In genomic region chr3:78812166-78812565, GRCh38 we compare ENCODE assay signal across 23 cellular contexts.
DNase-seq lines count a peak whose midpoint lies in the region; ATAC-seq and TF ChIP-seq lines count a peak whose summit lies in the region.
"Had no signal": no experiment of that assay in that cellular context is flagged by ENCODE, and none has a peak within 500 bp of the region (broad histone marks: within the 10 kb centered on the region; RNA-seq: fewer than 3 reads in every experiment).

No MANE protein-coding gene starts in this region.

- no peak overlapping the region for H2AK5ac ChIP-seq in H9 (ENCODE audit: insufficient read length, low read length)

- H2BK120ac ChIP-seq in H9 (ENCODE audit: low read depth, low read length, poor library complexity, severe bottlenecking): no peak overlapping the region

- H3K9me3 ChIP-seq in H9 (ENCODE audit: control insufficient read depth, low read depth, low read length): no peaks in the 10 kb centered on the region
- H3K9me3 ChIP-seq: Caco-2, Peyer's patch had no signal

- H3K27me3 Mint-ChIP-seq in H9 (ENCODE audit: low read depth) (no peaks in the 10 kb centered on the region), mesothelial cell of epicardium (ENCODE audit: low read depth) (no peaks in the 10 kb centered on the region)
- H3K27me3 Mint-ChIP-seq: CD4-positive, alpha-beta memory T cell had no signal

- H4K91ac ChIP-seq in H9 (ENCODE audit: insufficient read length, low read depth, low read length): no peak overlapping the region

- H3K18ac ChIP-seq in H9 (ENCODE audit: insufficient read length, low read depth, low read length): no peak overlapping the region

- ATAC-seq in HG03097 (IDR thresholded peaks at IDR 0.05; ENCODE audit: low FRiP score, unreplicated experiment) (no peak), GM21723 (IDR thresholded peaks at IDR 0.05; ENCODE audit: unreplicated experiment) (no peak)
- ATAC-seq: Right ventricle myocardium inferior had no signal

- no peak overlapping the region for H2BK12ac ChIP-seq in H9 (ENCODE audit: insufficient read length, low read depth, low read length)

- WGBS in H9 (ENCODE audit: extremely low coverage, insufficient read length, low lambda C conversion rate): no CpG with 5 or more reads among the region's 3 CpGs

- H2BK20ac ChIP-seq in H9 (ENCODE audit: low read depth, low read length, poor library complexity, severe bottlenecking): no peak overlapping the region

- H3K9ac ChIP-seq in H9 (ENCODE audit: extremely low read depth, insufficient read length, low read length): no peak overlapping the region
- H3K9ac ChIP-seq: BLaER1 treated with 17β-estradiol and CSF1 and Interleukin-3, amounts not matched to agents 10 nM and 100 nM had no signal

- no peak overlapping the region for H3K4ac ChIP-seq in H9 (ENCODE audit: low read depth, low read length)

- H4K5ac ChIP-seq in H9 (ENCODE audit: insufficient read length, low read depth, low read length): no peak overlapping the region

- no peak for TF ChIP-seq CTCF in H9 (conservative IDR thresholded peaks at IDR 0.05)
- no peak for TF ChIP-seq CTCF in mesothelial cell of epicardium (IDR thresholded peaks at IDR 0.05; ENCODE audit: unreplicated experiment)

- DNase-seq in EH (ENCODE audit: low read depth) (peak; percentile 22), H9 (no peak), RPMI7951 (ENCODE audit: low read depth) (peak; percentile 39), mesothelial cell of epicardium (ENCODE audit: low spot score in 2 of 2, unreplicated experiment in 2 of 2) (no peak), Kasumi-1 (lab: John Stamatoyannopoulos, UW) (no peak), NCI-H187 treated with DMSO at 0.1 percent for 48 hours (lab: John Stamatoyannopoulos, UW) (no peak)
- DNase-seq: 8988T; Caco-2; CD4-positive, alpha-beta memory T cell; HCEC 1CT; MM.1S; NCI-H1048; NCI-H1417 treated with DMSO at 0.1 percent for 48 hours; NCI-H187; NCI-H2107; NCI-H510A; NCI-H748 treated with DMSO at 0.1 percent for 48 hours; NK-92 treated with Interleukin-12 subunit alpha and Interleukin-12 subunit beta, amount 100 ng/mL, for 24 hours; Peyer's patch had no signal

- no peaks in the 10 kb centered on the region for H3K27me3 ChIP-seq in H9 (ENCODE audit: insufficient read depth, low read length)
- H3K27me3 ChIP-seq: BLaER1 treated with 17β-estradiol and CSF1 and Interleukin-3, amounts not matched to agents 10 nM and 100 nM; Peyer's patch had no signal

- H3K4me2 ChIP-seq in H9 (ENCODE audit: insufficient read depth, insufficient read length, low read length): no peak overlapping the region
- H3K4me2 ChIP-seq: BLaER1 treated with 17β-estradiol and CSF1 and Interleukin-3, amounts not matched to agents 10 nM and 100 nM had no signal

- H3K23ac ChIP-seq in H9 (ENCODE audit: insufficient read length, low read depth, low read length): no peak overlapping the region

- no peak overlapping the region for H3K14ac ChIP-seq in H9 (ENCODE audit: insufficient read depth, low read length)

- H4K20me1 ChIP-seq in H9 (ENCODE audit: control insufficient read depth, insufficient read depth, insufficient read length): no peaks in the 10 kb centered on the region
- H4K20me1 ChIP-seq: BLaER1 treated with 17β-estradiol and CSF1 and Interleukin-3, amounts not matched to agents 10 nM and 100 nM had no signal

- no peak overlapping the region for H2BK15ac ChIP-seq in H9 (ENCODE audit: low read depth, low read length)

- H3K79me1 ChIP-seq in H9 (ENCODE audit: insufficient read depth, low read depth, low read length, poor library complexity, severe bottlenecking): no peaks in the 10 kb centered on the region

- H3K4me1 Mint-ChIP-seq in H9 (peaks cover 6 to 12% of the 10 kb centered on the region in 2 experiments; a peak in 3 of 4 replicates), mesothelial cell of epicardium (peaks cover 24% of the 10 kb centered on the region)
- H3K4me1 Mint-ChIP-seq: CD4-positive, alpha-beta memory T cell had no signal

- H3K79me2 ChIP-seq in H9 (ENCODE audit: insufficient read depth, low read length): no peaks in the 10 kb centered on the region

- H4K8ac ChIP-seq in H9 (replicated peaks; ENCODE audit: insufficient read length, low read depth, low read length): no peak overlapping the region

- no peaks in the 10 kb centered on the region for H3K4me1 ChIP-seq in H9 (ENCODE audit: insufficient read depth, low read length)
- H3K4me1 ChIP-seq: BLaER1 treated with 17β-estradiol and CSF1 and Interleukin-3, amounts not matched to agents 10 nM and 100 nM; Peyer's patch had no signal

- H3T11ph ChIP-seq in H9 (ENCODE audit: low read length): no peak overlapping the region

- peaks cover 2 to 7% (median 6%) of the 10 kb centered on the region in 3 experiments; a peak in 2 of 7 replicates for H3K36me3 Mint-ChIP-seq in H9 (ENCODE audit: insufficient read depth in 1 of 3, low read depth in 3 of 3)
- peaks cover 5% of the 10 kb centered on the region for H3K36me3 Mint-ChIP-seq in mesothelial cell of epicardium
- H3K36me3 Mint-ChIP-seq: CD4-positive, alpha-beta memory T cell had no signal

- H3K27ac ChIP-seq in H9 (ENCODE audit: insufficient read length, low read depth, low read length): no peak overlapping the region
- H3K27ac ChIP-seq: BLaER1 treated with 17β-estradiol and CSF1 and Interleukin-3, amounts not matched to agents 10 nM and 100 nM; Peyer's patch had no signal

- H2BK5ac ChIP-seq in H9 (ENCODE audit: insufficient read length, low read length): no peak overlapping the region

- H3K27ac Mint-ChIP-seq in H9: peak overlapping the region in 2 of 3 experiments; percentile 0 to 41; a peak in 3 of 7 replicates
- H3K27ac Mint-ChIP-seq in mesothelial cell of epicardium: peak overlapping the region; percentile 80
- H3K27ac Mint-ChIP-seq: CD4-positive, alpha-beta memory T cell had no signal

- H3K9me3 Mint-ChIP-seq in H9: peaks cover 0 to 2% of the 10 kb centered on the region in 2 experiments; a peak in 1 of 5 replicates
- peaks cover 7% of the 10 kb centered on the region for H3K9me3 Mint-ChIP-seq in mesothelial cell of epicardium

- H3K23me2 ChIP-seq in H9 (ENCODE audit: insufficient read length, low read depth, low read length, poor library complexity, severe bottlenecking): no peaks in the 10 kb centered on the region

- H2AFZ ChIP-seq in H9 (ENCODE audit: low read length): no peak overlapping the region

- H3K4me3 Mint-ChIP-seq in H9 (no peak overlapping the region), mesothelial cell of epicardium (no peak overlapping the region)
- H3K4me3 Mint-ChIP-seq: CD4-positive, alpha-beta memory T cell had no signal

- H3K56ac ChIP-seq in H9 (ENCODE audit: insufficient read length, low read depth, low read length): no peak overlapping the region

Comparison
In these comparisons a context has a peak if more than half of its experiments do, and no peak if none do; other contexts are left out.
1. DNase-seq: peak in EH (single experiment) and RPMI7951 (single experiment); none in H9 (single experiment), mesothelial cell of epicardium (0 of 2), Kasumi-1 (0 of 2) and NCI-H187 treated with DMSO at 0.1 percent for 48 hours (single experiment).